ENCODE assay signal across 8 cellular contexts in genomic region chr9:6413365-6414263, GRCh38.
A peak's percentile ranks its signal among the peaks of the same experiment; 100 is the strongest.
DNase-seq lines count a peak whose midpoint lies in the region; ATAC-seq and TF ChIP-seq lines count a peak whose summit lies in the region.

No MANE protein-coding gene starts in this region.

- peaks cover 2% of the 10 kb centered on the region; the same call in 1 of the 2 replicates for H3K4me1 ChIP-seq in iPS DF 6.9 (ENCODE audit: control insufficient read depth, insufficient read depth, low read length)

- H3K4me3 ChIP-seq in AG09309 (ENCODE audit: control insufficient read depth, low read depth, low read length): peak overlapping the region; percentile 73
- H3K4me3 ChIP-seq in SK-N-MC: peak overlapping the region; percentile 90
- H3K4me3 ChIP-seq in iPS DF 6.9 (ENCODE audit: low read length): peak overlapping the region; percentile 100
- H3K4me3 ChIP-seq in skeletal muscle cell (ENCODE audit: low read depth, low read length): peak overlapping the region; percentile 92

- H3K27ac ChIP-seq in SK-N-MC: peak overlapping the region; percentile 59
- peak overlapping the region; percentile 70 for H3K27ac ChIP-seq in angular gyrus (ENCODE audit: low read depth, low read length)
- no peak overlapping the region for H3K27ac ChIP-seq in iPS DF 6.9 (ENCODE audit: low read length)

- WGBS in iPS DF 6.9 (ENCODE audit: insufficient coverage, insufficient read length): no CpG with 5 or more reads among the region's 93 CpGs

- TF ChIP-seq CTCF in AG09309 (IDR thresholded peaks at IDR 0.05; ENCODE audit: control insufficient read depth, insufficient read depth, low read depth, low read length, missing control alignments) (no peak), GM10248 (IDR thresholded peaks at IDR 0.05; ENCODE audit: control extremely low read depth, extremely low read depth, low read depth, missing control alignments) (no peak)

- DNase-seq in AG09309 (ENCODE audit: low read depth) (no peak), SK-N-MC (ENCODE audit: low read depth, low spot score) (no peak), iPS DF 6.9 (ENCODE audit: low read depth, low spot score) (no peak), skeletal muscle cell (ENCODE audit: low read depth) (no peak), GM10248 (ENCODE audit: extremely low spot score) (no peak)

- POLR2A ChIA-PET in GM10248 (lab: Yijun Ruan, JAX): interaction anchor here (0.7 to 2.2 kb wide), 9 partner anchors 9 to 337 kb away, joined by 3 to 8 read pairs (median 4); no protein-coding TSS in a partner anchor

- H3K36me3 ChIP-seq in SK-N-MC (ENCODE audit: insufficient read depth, low read length) (peaks cover 23% of the 10 kb centered on the region), iPS DF 6.9 (ENCODE audit: control insufficient read depth, insufficient read depth, low read length) (no peaks in the 10 kb centered on the region)

- no peaks in the 10 kb centered on the region; the same call in 1 of the 2 replicates for H3K27me3 ChIP-seq in iPS DF 6.9 (ENCODE audit: control insufficient read depth, insufficient read depth, low read length)

- H3K9me3 ChIP-seq in SK-N-MC (ENCODE audit: low read depth, low read length) (no peaks in the 10 kb centered on the region), iPS DF 6.9 (ENCODE audit: control insufficient read depth, insufficient read depth, low read length) (no peaks in the 10 kb centered on the region)

- ATAC-seq in GM19025 (IDR thresholded peaks at IDR 0.05; ENCODE audit: low read depth, unreplicated experiment) (peak; percentile 23), HG03175 (IDR thresholded peaks at IDR 0.05; ENCODE audit: unreplicated experiment) (peak; percentile 16)

- CTCF ChIA-PET in GM10248 (lab: Yijun Ruan, JAX): interaction anchor here (0.8 to 3.5 kb wide), 9 partner anchors 13 to 359 kb away, joined by 3 to 18 read pairs (median 3); no protein-coding TSS in a partner anchor

- H3K9ac ChIP-seq in SK-N-MC (ENCODE audit: insufficient read length): peak overlapping the region; percentile 98
